Comparison of ENCODE assay signal across 16 cellular contexts in the genomic region with DNA sequence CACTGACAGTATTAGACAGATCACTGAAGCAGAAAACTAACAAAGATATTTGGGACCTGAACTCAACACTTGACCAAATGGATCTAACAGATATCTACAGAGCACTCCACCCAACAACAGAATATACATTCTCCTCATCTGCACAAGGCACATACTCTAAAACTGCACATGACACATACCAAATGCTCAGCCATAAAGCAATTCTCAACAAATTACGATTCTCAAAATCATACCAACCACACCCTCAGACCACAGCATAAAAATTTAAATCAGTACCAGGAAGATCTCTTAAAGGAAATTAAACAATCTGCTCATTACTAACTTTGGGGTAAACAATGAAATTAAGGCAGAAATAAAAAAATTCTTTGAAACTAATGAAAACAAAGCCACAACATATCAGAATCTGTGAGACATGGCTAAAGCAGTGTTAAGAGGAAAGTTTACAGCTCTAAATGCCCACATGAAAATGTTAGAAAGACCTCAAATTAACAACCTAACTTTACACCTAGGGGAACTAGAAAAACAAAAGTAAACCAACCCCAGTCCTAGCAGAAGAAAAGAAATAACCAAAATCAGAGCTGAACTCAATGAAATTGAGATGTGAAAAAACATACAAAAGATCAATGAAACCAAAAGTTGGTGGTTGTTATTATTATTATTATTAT. TPM values are rescaled to one million over a fixed set of nuclear protein-coding genes. Genes with fewer than 3 reads are reported as not detected.
A peak's percentile ranks its signal among the peaks of the same experiment; 100 is the strongest.
DNase-seq lines count a peak whose midpoint lies in the region; ATAC-seq and TF ChIP-seq lines count a peak whose summit lies in the region.
"Had no signal": no experiment of that assay in that cellular context is flagged by ENCODE, and none has a peak within 500 bp of the region (broad histone marks: within the 10 kb centered on the region; RNA-seq: fewer than 3 reads in every experiment).

No MANE protein-coding gene starts in this region.

- H2AFZ ChIP-seq in OCI-LY1 (ENCODE audit: low read length): no peak overlapping the region

- H3K4me1 ChIP-seq in CD8-positive, alpha-beta T cell (ENCODE audit: insufficient read depth, low read length): peaks cover 85% of the 10 kb centered on the region
- H3K4me1 ChIP-seq in OCI-LY1 (ENCODE audit: insufficient read depth, low read length, severe bottlenecking): peaks cover 27% of the 10 kb centered on the region
- H3K4me1 ChIP-seq: testis had no signal

- peak overlapping the region; percentile 8 for H3K4me3 ChIP-seq in CD8-positive, alpha-beta T cell (ENCODE audit: low read depth, low read length)
- H3K4me3 ChIP-seq in OCI-LY1 (ENCODE audit: low read depth, low read length, poor library complexity, severe bottlenecking): no peak overlapping the region
- H3K4me3 ChIP-seq: testis had no signal

- peaks cover 95% of the 10 kb centered on the region for H3K4me1 Mint-ChIP-seq in CD8-positive, alpha-beta T cell (ENCODE audit: low read depth)
- H3K4me1 Mint-ChIP-seq in activated naive CD8-positive, alpha-beta T cell treated with anti-CD3 and anti-CD28 coated beads, Interleukin-2, amount 10 ng/mL, durations not matched to agents 7 days and 5 days: peaks cover 68% of the 10 kb centered on the region
- H3K4me1 Mint-ChIP-seq in natural killer cell treated with Interleukin-12 subunit alpha and Interleukin-12 subunit beta and Interleukin-15 and Interleukin-18, amount 100 ng/mL, for 72 hours (ENCODE audit: low read depth in 2 of 2): peaks cover 44 to 48% of the 10 kb centered on the region in 2 donors

- H3K4me3 Mint-ChIP-seq in CD8-positive, alpha-beta T cell: peak overlapping the region; percentile 70
- H3K4me3 Mint-ChIP-seq in activated naive CD8-positive, alpha-beta T cell treated with anti-CD3 and anti-CD28 coated beads, Interleukin-2, amount 10 ng/mL, durations not matched to agents 7 days and 5 days: peak overlapping the region; percentile 60
- H3K4me3 Mint-ChIP-seq in natural killer cell treated with Interleukin-12 subunit alpha and Interleukin-12 subunit beta and Interleukin-15 and Interleukin-18, amount 100 ng/mL, for 72 hours: peak overlapping the region; percentile 49

- H3K36me3 Mint-ChIP-seq in CD8-positive, alpha-beta T cell: peaks cover 42% of the 10 kb centered on the region
- H3K36me3 Mint-ChIP-seq in activated naive CD8-positive, alpha-beta T cell treated with anti-CD3 and anti-CD28 coated beads, Interleukin-2, amount 10 ng/mL, durations not matched to agents 7 days and 5 days: peaks cover 55% of the 10 kb centered on the region
- peaks cover 13% of the 10 kb centered on the region for H3K36me3 Mint-ChIP-seq in natural killer cell treated with Interleukin-12 subunit alpha and Interleukin-12 subunit beta and Interleukin-15 and Interleukin-18, amount 100 ng/mL, for 72 hours

- POLR2A ChIA-PET in CD8-positive, alpha-beta T cell (lab: Charles Lee): interaction anchor here (0.9 kb wide), 1 partner anchor 9 kb away, joined by 4 read pairs; no protein-coding TSS in a partner anchor
- POLR2A ChIA-PET in activated naive CD8-positive, alpha-beta T cell treated with anti-CD3 and anti-CD28 coated beads, Interleukin-2, amount 10 ng/mL, durations not matched to agents 7 days and 5 days (lab: Charles Lee): interaction anchor here (1.2 to 1.4 kb wide), 2 partner anchors 20 to 37 kb away, joined by 3 to 4 read pairs; no protein-coding TSS in a partner anchor

- no peak overlapping the region for H3K27ac ChIP-seq in CD8-positive, alpha-beta T cell (ENCODE audit: low read depth, low read length)
- H3K27ac ChIP-seq in OCI-LY1 (ENCODE audit: low read depth, low read length, poor library complexity, severe bottlenecking): no peak overlapping the region
- H3K27ac ChIP-seq: HL-60, testis had no signal

- CTCF ChIA-PET in CD8-positive, alpha-beta T cell (lab: Charles Lee): interaction anchor here (1.0 to 2.5 kb wide), 4 partner anchors 15 to 74 kb away, joined by 3 to 8 read pairs (median 4); no protein-coding TSS in a partner anchor

- H3K27me3 ChIP-seq in CD8-positive, alpha-beta T cell (ENCODE audit: insufficient read depth, low read length): no peaks in the 10 kb centered on the region
- no peaks in the 10 kb centered on the region for H3K27me3 ChIP-seq in OCI-LY1 (ENCODE audit: insufficient read depth, low read length)
- H3K27me3 ChIP-seq: BE2C, testis had no signal

- no peaks in the 10 kb centered on the region for H3F3A ChIP-seq in OCI-LY1 (ENCODE audit: insufficient read depth, low read length)

- peaks cover 2% of the 10 kb centered on the region for H3K9me3 Mint-ChIP-seq in CD8-positive, alpha-beta T cell
- H3K9me3 Mint-ChIP-seq in activated naive CD8-positive, alpha-beta T cell treated with anti-CD3 and anti-CD28 coated beads, Interleukin-2, amount 10 ng/mL, durations not matched to agents 7 days and 5 days: peaks cover 4% of the 10 kb centered on the region
- H3K9me3 Mint-ChIP-seq in natural killer cell treated with Interleukin-12 subunit alpha and Interleukin-12 subunit beta and Interleukin-15 and Interleukin-18, amount 100 ng/mL, for 72 hours: peaks cover 9% of the 10 kb centered on the region

- H3K36me3 ChIP-seq in CD8-positive, alpha-beta T cell (ENCODE audit: insufficient read depth, low read length): peaks cover 2% of the 10 kb centered on the region
- H3K36me3 ChIP-seq in OCI-LY1 (ENCODE audit: insufficient read depth, low read length): peaks cover 56% of the 10 kb centered on the region

- H3K79me2 ChIP-seq in OCI-LY1 (ENCODE audit: insufficient read depth, low read length): peaks cover 100% of the 10 kb centered on the region

- intact Hi-C loops in CD8-positive, alpha-beta T cell (cut with DNase I, micrococcal nuclease): loop anchor here in 1 of 2 experiments (2.0 to 5.0 kb wide), 2 partner anchors 15 to 38 kb away; no protein-coding TSS in a partner anchor

- H3K9ac ChIP-seq in OCI-LY1 (ENCODE audit: low read length): no peak overlapping the region

- no peaks in the 10 kb centered on the region for H3K27me3 Mint-ChIP-seq in CD8-positive, alpha-beta T cell (ENCODE audit: low read depth)
- no peaks in the 10 kb centered on the region for H3K27me3 Mint-ChIP-seq in activated naive CD8-positive, alpha-beta T cell treated with anti-CD3 and anti-CD28 coated beads, Interleukin-2, amount 10 ng/mL, durations not matched to agents 7 days and 5 days
- no peaks in the 10 kb centered on the region for H3K27me3 Mint-ChIP-seq in natural killer cell treated with Interleukin-12 subunit alpha and Interleukin-12 subunit beta and Interleukin-15 and Interleukin-18, amount 100 ng/mL, for 72 hours

- DNase-seq in CD8-positive, alpha-beta T cell: no peak
- no peak for DNase-seq in activated naive CD8-positive, alpha-beta T cell treated with anti-CD3 and anti-CD28 coated beads, Interleukin-2, amount 10 ng/mL, durations not matched to agents 7 days and 5 days
- DNase-seq in natural killer cell treated with Interleukin-12 subunit alpha and Interleukin-12 subunit beta and Interleukin-15 and Interleukin-18, amount 100 ng/mL, for 72 hours (ENCODE audit: low spot score): no peak
- no peak for DNase-seq in activated gamma-delta T cell treated with Interleukin-2 at 50 U/mL for 16 hours
- DNase-seq: activated CD4-positive, alpha-beta T cell treated with anti-CD3 and anti-CD28 coated beads for 1 hour; BE2C; dermis blood vessel endothelial cell; NCI-H1930; posterior cingulate gyrus; Right ventricle myocardium superior; stimulated activated CD4-positive, alpha-beta T cell treated with anti-CD3 and anti-CD28 coated beads, Interleukin-2, amount 100 ng/mL, for 48 hours; testis had no signal

- ATAC-seq in CD8-positive, alpha-beta T cell: peak; percentile 50
- ATAC-seq in activated naive CD8-positive, alpha-beta T cell treated with anti-CD3 and anti-CD28 coated beads, Interleukin-2, amount 10 ng/mL, durations not matched to agents 7 days and 5 days (ENCODE audit: low read depth): peak; percentile 46
- peak in 1 of 2 donors; percentile 72 for ATAC-seq in natural killer cell treated with Interleukin-12 subunit alpha and Interleukin-12 subunit beta and Interleukin-15 and Interleukin-18, amount 100 ng/mL, for 72 hours
- no peak for ATAC-seq in GM19328 (IDR thresholded peaks at IDR 0.05; ENCODE audit: unreplicated experiment)
- ATAC-seq in HG03521 (IDR thresholded peaks at IDR 0.05; ENCODE audit: unreplicated experiment): no peak

- peak overlapping the region; percentile 83 for H3K27ac Mint-ChIP-seq in CD8-positive, alpha-beta T cell
- H3K27ac Mint-ChIP-seq in activated naive CD8-positive, alpha-beta T cell treated with anti-CD3 and anti-CD28 coated beads, Interleukin-2, amount 10 ng/mL, durations not matched to agents 7 days and 5 days: peak overlapping the region; percentile 70
- peak overlapping the region; percentile 3 to 35 for H3K27ac Mint-ChIP-seq in natural killer cell treated with Interleukin-12 subunit alpha and Interleukin-12 subunit beta and Interleukin-15 and Interleukin-18, amount 100 ng/mL, for 72 hours

- H3K4me2 ChIP-seq in OCI-LY1 (ENCODE audit: low read length): peak overlapping the region; percentile 2; the same call in 1 of the 2 replicates

- H3K9me3 ChIP-seq in CD8-positive, alpha-beta T cell (ENCODE audit: low read length): no peaks in the 10 kb centered on the region
- peaks cover 12% of the 10 kb centered on the region; the same call in 1 of the 2 replicates for H3K9me3 ChIP-seq in OCI-LY1 (ENCODE audit: low read length)
- H3K9me3 ChIP-seq: BE2C, testis had no signal

- H3K9me2 ChIP-seq in OCI-LY1 (ENCODE audit: low read depth, low read length): no peaks in the 10 kb centered on the region

- no peaks in the 10 kb centered on the region; the same call in 1 of the 2 replicates for H4K20me1 ChIP-seq in OCI-LY1 (ENCODE audit: insufficient read depth, low read length)

- no peak for TF ChIP-seq CTCF in CD8-positive, alpha-beta T cell (IDR thresholded peaks at IDR 0.05)
- TF ChIP-seq CTCF in OCI-LY1 (IDR thresholded peaks at IDR 0.05; ENCODE audit: low read length): no peak

RNA-seq across cellular contexts. Expression of gene TMEM123, which starts 37.2 kb away (rescaled TPM):
- 100 to 1,000 TPM; 320 to 330 TPM for total RNA-seq in CD8-positive, alpha-beta T cell
- total RNA-seq in activated naive CD8-positive, alpha-beta T cell treated with anti-CD3 and anti-CD28 coated beads, Interleukin-2, amount 10 ng/mL, durations not matched to agents 7 days and 5 days: 100 to 1,000 TPM; 490 to 493 TPM
- total RNA-seq in natural killer cell treated with Interleukin-12 subunit alpha and Interleukin-12 subunit beta and Interleukin-15 and Interleukin-18, amount 100 ng/mL, for 72 hours: 10 to 100 TPM; 64.6 to 81.3 TPM

Comparison
In these comparisons a context has a peak if more than half of its experiments do, and no peak if none do; other contexts are left out.
1. ATAC-seq: peak in CD8-positive, alpha-beta T cell (single experiment) and activated naive CD8-positive, alpha-beta T cell treated with anti-CD3 and anti-CD28 coated beads, Interleukin-2, amount 10 ng/mL, durations not matched to agents 7 days and 5 days (single experiment); none in GM19328 (single experiment) and HG03521 (single experiment).
2. H3K27ac Mint-ChIP-seq: peak in every context shown above with its lines; median percentile 83 in CD8-positive, alpha-beta T cell; 70 in activated naive CD8-positive, alpha-beta T cell treated with anti-CD3 and anti-CD28 coated beads, Interleukin-2, amount 10 ng/mL, durations not matched to agents 7 days and 5 days; 19 in natural killer cell treated with Interleukin-12 subunit alpha and Interleukin-12 subunit beta and Interleukin-15 and Interleukin-18, amount 100 ng/mL, for 72 hours.
3. Peak in every context shown above with its lines, with median percentiles within 50 percentile points of each other: H3K4me3 Mint-ChIP-seq.